In the genomic region with DNA sequence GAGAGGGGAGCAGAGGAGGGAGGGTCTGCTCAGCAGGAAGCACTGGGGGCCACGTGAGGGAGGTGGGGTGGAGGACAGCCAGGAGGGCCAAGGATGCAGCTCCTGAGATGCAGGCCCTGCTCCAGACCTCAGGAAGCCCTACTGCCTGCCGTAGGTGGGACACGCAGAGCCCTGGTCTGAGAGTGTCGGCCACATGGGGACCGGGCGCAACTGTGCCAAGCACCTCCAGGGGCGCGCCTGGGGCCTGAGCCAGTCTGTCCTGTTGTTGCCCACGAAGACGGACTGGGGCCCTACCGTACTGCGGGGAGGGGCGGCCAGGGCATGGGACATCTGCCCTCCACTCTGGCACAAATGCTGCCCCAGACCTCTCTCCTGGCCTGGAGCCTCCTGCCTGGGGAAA, we compare ENCODE assay signal across 18 cellular contexts. TPM values are rescaled to one million over a fixed set of nuclear protein-coding genes. Genes with fewer than 3 reads are reported as not detected.
DNase-seq lines count a peak whose midpoint lies in the region; ATAC-seq, FAIRE-seq and TF ChIP-seq lines count a peak whose summit lies in the region.
"Had no signal": no experiment of that assay in that cellular context is flagged by ENCODE, and none has a peak within 500 bp of the region (broad histone marks: within the 10 kb centered on the region; RNA-seq: fewer than 3 reads in every experiment).

No MANE protein-coding gene starts in this region.

- H4K20me1 ChIP-seq in HepG2 (ENCODE audit: insufficient read depth, low read length) (no peaks in the 10 kb centered on the region), IMR-90 (ENCODE audit: insufficient read depth, low read length) (no peaks in the 10 kb centered on the region), GM12878 (ENCODE audit: control insufficient read depth, insufficient read depth) (no peaks in the 10 kb centered on the region)

- TF ChIP-seq EP300 in HepG2 (IDR thresholded peaks at IDR 0.05; ENCODE audit: low read depth in 2 of 2, low read length in 2 of 2) = no peak
- TF ChIP-seq EP300 in HepG2 (CRISPR knock-in tag; IDR thresholded peaks at IDR 0.05; ENCODE audit: borderline replicate concordance) = no peak
- no peak for TF ChIP-seq EP300 in GM12878 (IDR thresholded peaks at IDR 0.05; ENCODE audit: borderline replicate concordance in 1 of 2, control insufficient read depth in 1 of 2, low read depth in 2 of 2, low read length in 2 of 2)

- TF ChIP-seq POLR2A in HepG2 (IDR thresholded peaks at IDR 0.05; ENCODE audit: insufficient read depth in 1 of 2, low read depth in 2 of 2, low read length in 2 of 2) (no peak), right lobe of liver (IDR thresholded peaks at IDR 0.05) (no peak), IMR-90 (IDR thresholded peaks at IDR 0.05; ENCODE audit: low read depth, low read length) (no peak), GM12878 (IDR thresholded peaks at IDR 0.05; ENCODE audit: low read depth, low read length) (no peak)

- CTCF ChIA-PET in HepG2 (lab: Yijun Ruan, JAX; ENCODE audit: low intra/inter-chr PET ratio, low total read pairs) (no interaction called here), IMR-90 (lab: Yijun Ruan, JAX) (no interaction called here), GM12878 (lab: Yijun Ruan, JAX) (no interaction called here)

- TF ChIP-seq RAD21 in HepG2 (CRISPR knock-in tag; IDR thresholded peaks at IDR 0.05) (no peak), IMR-90 (IDR thresholded peaks at IDR 0.05; ENCODE audit: low read length) (no peak), GM12878 (IDR thresholded peaks at IDR 0.05; ENCODE audit: insufficient read depth, low read depth, low read length) (no peak)

- ATAC-seq in HepG2 = peak; percentile 5; the same call in 1 of the 3 replicates
- ATAC-seq in right lobe of liver = no peak
- ATAC-seq in IMR-90 (ENCODE audit: low read depth) = no peak
- ATAC-seq in GM12878 = peak; percentile 24; the same call in 1 of the 3 replicates
- no peak for ATAC-seq in activated T-helper 17 cell treated with anti-CD3 and anti-CD28 coated beads, Interleukin-2, amount 50 U/mL, for 72 hours (replicated peaks)

- POLR2A ChIA-PET in HepG2 (lab: Yijun Ruan, JAX) (no interaction called here), IMR-90 (lab: Charles Lee; ENCODE audit: unreplicated experiment) (no interaction called here), GM12878 (lab: Charles Lee) (no interaction called here)

- H3K4me3 ChIP-seq in HepG2 (replicated peaks in 1 of 3; ENCODE audit: insufficient read depth in 1 of 3, low read depth in 2 of 3, low read length in 3 of 3) (no peak overlapping the region), right lobe of liver (no peak overlapping the region), IMR-90 (ENCODE audit: insufficient read depth, low read depth, low read length) (no peak overlapping the region), GM12878 (no peak overlapping the region)

- H2BK120ac ChIP-seq in IMR-90 (ENCODE audit: low read depth, low read length) = no peak overlapping the region

- H3K79me2 ChIP-seq in HepG2 (ENCODE audit: insufficient read depth, low read length) (no peaks in the 10 kb centered on the region), GM12878 (ENCODE audit: control insufficient read depth, insufficient read depth, low read length) (no peaks in the 10 kb centered on the region)

- H3K27ac ChIP-seq in HepG2 (ENCODE audit: extremely low read length, insufficient read depth, low read length) = no peak overlapping the region
- no peak overlapping the region for H3K27ac ChIP-seq in right lobe of liver
- H3K27ac ChIP-seq in IMR-90 (ENCODE audit: insufficient read depth, low read length) = no peak overlapping the region
- H3K27ac ChIP-seq in GM12878 (ENCODE audit: control insufficient read depth, insufficient read depth) = no peak overlapping the region

- no peak overlapping the region for H2AK5ac ChIP-seq in IMR-90 (ENCODE audit: low read depth, low read length)

- no peaks in the 10 kb centered on the region for H3K9me1 ChIP-seq in IMR-90 (ENCODE audit: insufficient read depth, low read length)

- TF ChIP-seq CTCF in HepG2 (CRISPR knock-in tag; IDR thresholded peaks at IDR 0.05) (no peak), right lobe of liver (IDR thresholded peaks at IDR 0.05) (no peak), IMR-90 (conservative IDR thresholded peaks at IDR 0.05; ENCODE audit: low read depth, low read length) (no peak), GM12878 (IDR thresholded peaks at IDR 0.05 in 2 of 3, conservative IDR thresholded peaks at IDR 0.05 in 1 of 3; ENCODE audit: control insufficient read depth in 2 of 3, extremely low read depth in 1 of 3, insufficient read depth in 1 of 3, low read depth in 3 of 3, low read length in 3 of 3) (no peak)

- no peaks in the 10 kb centered on the region for H3K9me3 Mint-ChIP-seq in activated T-helper 17 cell treated with anti-CD3 and anti-CD28 coated beads, Interleukin-2, amount 50 U/mL, for 72 hours
- H3K9me3 Mint-ChIP-seq: CD4-positive, alpha-beta memory T cell had no signal

- no peak overlapping the region for H2BK15ac ChIP-seq in IMR-90 (ENCODE audit: low read depth, low read length)

- H4K5ac ChIP-seq in IMR-90 (ENCODE audit: low read depth, low read length) = no peak overlapping the region

- no peaks in the 10 kb centered on the region for H3K27me3 Mint-ChIP-seq in activated T-helper 17 cell treated with anti-CD3 and anti-CD28 coated beads, Interleukin-2, amount 50 U/mL, for 72 hours
- H3K27me3 Mint-ChIP-seq: CD4-positive, alpha-beta memory T cell had no signal

- 10% methylated on average over 2 of the region's 13 CpGs for WGBS in HepG2 (ENCODE audit: low lambda C conversion rate)
- WGBS in right lobe of liver (ENCODE audit: insufficient coverage, low coverage, low lambda C conversion rate, missing lambda C conversion rate) = 94% methylated on average over 5 of the region's 13 CpGs
- WGBS in IMR-90 (ENCODE audit: extremely low coverage in 2 of 2, insufficient read length in 1 of 2), 2 experiments = no CpG with 5 or more reads among the region's 13 CpGs
- 67% methylated on average over 13 of the region's 13 CpGs for WGBS in GM12878 (ENCODE audit: insufficient coverage, insufficient replicate concordance, low lambda C conversion rate, missing lambda C conversion rate)

- no peak overlapping the region for H3K4me3 Mint-ChIP-seq in activated T-helper 17 cell treated with anti-CD3 and anti-CD28 coated beads, Interleukin-2, amount 50 U/mL, for 72 hours
- H3K4me3 Mint-ChIP-seq: CD4-positive, alpha-beta memory T cell had no signal

- H3K23ac ChIP-seq in IMR-90 (ENCODE audit: low read depth, low read length) = no peak overlapping the region

- no peak overlapping the region for H3K27ac Mint-ChIP-seq in activated T-helper 17 cell treated with anti-CD3 and anti-CD28 coated beads, Interleukin-2, amount 50 U/mL, for 72 hours

- RAD21 ChIA-PET in GM12878 (lab: Charles Lee; ENCODE audit: unreplicated experiment) = no interaction called here

- no peak overlapping the region for H3K14ac ChIP-seq in IMR-90 (replicated peaks; ENCODE audit: low read depth, low read length)

- in situ Hi-C loops in HepG2 (cut with HindIII; ENCODE audit: extremely low pct_ligation_motif_present, low pct_unique_long_range_greater_than_20kb) = no loop called here
- in situ Hi-C loops in IMR-90 (cut with MboI; ENCODE audit: low sequenced_read_pairs) = no loop called here
- in situ Hi-C loops in GM12878 (cut with MboI) = no loop called here

- H3K4me2 ChIP-seq in HepG2 (ENCODE audit: low read depth, low read length) = no peak overlapping the region
- H3K4me2 ChIP-seq in IMR-90 (ENCODE audit: low read depth, low read length) = no peak overlapping the region
- no peak overlapping the region for H3K4me2 ChIP-seq in GM12878 (ENCODE audit: control insufficient read depth, insufficient read depth)

- H3K4me1 ChIP-seq in HepG2 (ENCODE audit: insufficient read depth, low read length) = peaks cover 8% of the 10 kb centered on the region; the same call in 1 of the 2 replicates
- no peaks in the 10 kb centered on the region for H3K4me1 ChIP-seq in right lobe of liver
- H3K4me1 ChIP-seq in IMR-90 (ENCODE audit: control insufficient read depth, insufficient read depth, low read length) = no peaks in the 10 kb centered on the region
- H3K4me1 ChIP-seq in GM12878 (ENCODE audit: control insufficient read depth, insufficient read depth, low read length) = no peaks in the 10 kb centered on the region

- FAIRE-seq in HepG2 (lab: Jason Lieb, UNC) (no peak), GM12878 (lab: Jason Lieb, UNC) (no peak)
- FAIRE-seq: G401.6, GM19239, H1 had no signal

- peaks cover 15 to 82% of the 10 kb centered on the region in 2 experiments for H3K27me3 ChIP-seq in HepG2 (ENCODE audit: control insufficient read depth in 1 of 2, insufficient read depth in 2 of 2, low read length in 2 of 2)
- H3K27me3 ChIP-seq in right lobe of liver = no peaks in the 10 kb centered on the region
- peaks cover 40% of the 10 kb centered on the region for H3K27me3 ChIP-seq in IMR-90 (ENCODE audit: control insufficient read depth, insufficient read depth, low read length)
- H3K27me3 ChIP-seq in GM12878 (replicated peaks in 1 of 2; ENCODE audit: control insufficient read depth in 2 of 2, insufficient read depth in 2 of 2, low read length in 1 of 2) = no peaks in the 10 kb centered on the region; a peak in 1 of 4 replicates

- intact Hi-C loops in HepG2 (cut with micrococcal nuclease; ENCODE audit: unreplicated experiment) (no loop called here), right lobe of liver (cut with DNase I) (no loop called here), IMR-90 (cut with micrococcal nuclease) (no loop called here), GM12878 (cut with micrococcal nuclease; ENCODE audit: unreplicated experiment) (no loop called here)

- H3K9ac ChIP-seq in HepG2 (ENCODE audit: insufficient read depth, low read depth, low read length) (no peak overlapping the region), IMR-90 (ENCODE audit: low read depth, low read length) (no peak overlapping the region), GM12878 (ENCODE audit: control insufficient read depth, insufficient read depth, low read length) (no peak overlapping the region)

- H2AK9ac ChIP-seq in IMR-90 (replicated peaks; ENCODE audit: low read depth, low read length, poor library complexity) = peak overlapping the region; percentile 28

- H3K36me3 ChIP-seq in HepG2 (replicated peaks in 1 of 2; ENCODE audit: control insufficient read depth in 1 of 2, insufficient read depth in 2 of 2, low read length in 2 of 2) (no peaks in the 10 kb centered on the region), right lobe of liver (no peaks in the 10 kb centered on the region), IMR-90 (ENCODE audit: control insufficient read depth, insufficient read depth, low read length) (no peaks in the 10 kb centered on the region), GM12878 (ENCODE audit: control insufficient read depth in 2 of 2, insufficient read depth in 2 of 2, low read length in 1 of 2) (no peaks in the 10 kb centered on the region)

- DNase-seq in HepG2 (ENCODE audit: low spot score) (no peak), right lobe of liver (no peak), IMR-90 (no peak), GM12878 (ENCODE audit: low read depth, low spot score) (no peak), GM19240 (ENCODE audit: insufficient read length, low spot score) (no peak)
- DNase-seq: C1 segment of cervical spinal cord; Calu3; CD4-positive, alpha-beta memory T cell; COR-L47; DND-41; H7; HCEC 1CT had no signal

- no peak overlapping the region for H4K91ac ChIP-seq in IMR-90 (ENCODE audit: insufficient read depth, low read depth, low read length)

- SMC1A ChIA-PET in GM12878 (lab: Charles Lee; ENCODE audit: uncharacterized antibody, unreplicated experiment) = no interaction called here

- H2AFZ ChIP-seq in HepG2 (ENCODE audit: low read length) (no peak overlapping the region), IMR-90 (replicated peaks; ENCODE audit: low read length, poor library complexity) (no peak overlapping the region), GM12878 (ENCODE audit: control insufficient read depth, low read depth, low read length) (no peak overlapping the region)

- H3K79me1 ChIP-seq in IMR-90 (ENCODE audit: low read depth in 1 of 2, low read length in 2 of 2) = no peaks in the 10 kb centered on the region

- no peak overlapping the region for H3K4ac ChIP-seq in IMR-90 (ENCODE audit: low read depth, low read length)

- H3K9me3 ChIP-seq in HepG2 (ENCODE audit: low read length) (no peaks in the 10 kb centered on the region), right lobe of liver (no peaks in the 10 kb centered on the region), IMR-90 (ENCODE audit: control insufficient read depth, insufficient read depth, low read length) (no peaks in the 10 kb centered on the region), GM12878 (replicated peaks; ENCODE audit: control insufficient read depth, insufficient read depth, low read length) (no peaks in the 10 kb centered on the region)

- H3K18ac ChIP-seq in IMR-90 (ENCODE audit: low read depth, low read length) = no peak overlapping the region

- BruUV-seq in HepG2 (replicated peaks; lab: Mats Ljungman, UMichigan) = no TSS peak
- no TSS peak for BruUV-seq in IMR-90 (replicated peaks; lab: Mats Ljungman, UMichigan)
- no TSS peak for BruUV-seq in GM12878 (replicated peaks; lab: Mats Ljungman, UMichigan)

- H2BK20ac ChIP-seq in IMR-90 (ENCODE audit: low read depth, low read length) = no peak overlapping the region

- no peak overlapping the region for H2BK5ac ChIP-seq in IMR-90 (ENCODE audit: low read depth, low read length, poor library complexity, severe bottlenecking)

- dilution Hi-C loops in IMR-90 (cut with HindIII; ENCODE audit: low sequenced_read_pairs, unreplicated experiment) = no loop called here

- H4K8ac ChIP-seq in IMR-90 (ENCODE audit: low read depth in 2 of 2, low read length in 2 of 2) = no peak overlapping the region

- H3K4me1 Mint-ChIP-seq in activated T-helper 17 cell treated with anti-CD3 and anti-CD28 coated beads, Interleukin-2, amount 50 U/mL, for 72 hours = no peaks in the 10 kb centered on the region
- H3K4me1 Mint-ChIP-seq: CD4-positive, alpha-beta memory T cell had no signal

- no peaks in the 10 kb centered on the region for H3K36me3 Mint-ChIP-seq in activated T-helper 17 cell treated with anti-CD3 and anti-CD28 coated beads, Interleukin-2, amount 50 U/mL, for 72 hours (ENCODE audit: low read depth)
- H3K36me3 Mint-ChIP-seq: CD4-positive, alpha-beta memory T cell had no signal

- H3K56ac ChIP-seq in IMR-90 (ENCODE audit: extremely low read depth, insufficient read depth, low read length) = no peak overlapping the region

RNA-seq across cellular contexts. Expression of gene YKT6, which starts 31.6 kb away (rescaled TPM):
- total RNA-seq in HepG2 (2016; rRNA removed; fragmentation: Illumina TruSeq; extraction: Trizol) (52.2 and 59.0 TPM in 2 replicates), right lobe of liver (10 to 100 TPM; 15.0 to 23.8 (median 19.2) TPM), IMR-90 (2012; rRNA removed) (98.6 and 120 TPM in 2 replicates), GM12878 (2014; rRNA removed) (72.0 and 78.8 TPM in 2 replicates), GM12878 (2014; rRNA removed; fragmentation: Illumina TruSeq; extraction: Trizol) (48.0 and 48.2 TPM in 2 replicates), GM12878 (2021) (70.1 and 74.6 TPM in 2 replicates)
- 32.5 and 39.5 TPM in 2 replicates for total RNA-seq in HepG2 (2016; cell fraction: cytosol; rRNA removed; fragmentation: Illumina TruSeq; extraction: Trizol; ENCODE audit: low read depth)
- 50.3 and 53.4 TPM in 2 replicates for total RNA-seq in HepG2 (2016; cell fraction: insoluble cytoplasmic fraction; rRNA removed; fragmentation: Illumina TruSeq; extraction: Trizol)
- total RNA-seq in HepG2 (2016; cell fraction: membrane; rRNA removed; fragmentation: Illumina TruSeq; extraction: Trizol) = 72.2 and 82.9 TPM in 2 replicates
- total RNA-seq in HepG2 (2016; cell fraction: nucleus; rRNA removed; fragmentation: Illumina TruSeq; extraction: Trizol) = 29.8 and 32.8 TPM in 2 replicates
- polyA plus RNA-seq in HepG2 (2011; rRNA removed) (60.3 and 65.6 TPM in 2 replicates), IMR-90 (2012; rRNA removed) (110 and 115 TPM in 2 replicates), GM12878 (2011; rRNA removed) (51.2 and 71.2 TPM in 2 replicates), GM12878 (2014; fragmentation: Illumina TruSeq; extraction: Trizol) (65.7 and 69.7 TPM in 2 replicates), GM12878 (2014; fragmentation: Nextera tagmentation; extraction: Ambion mirVana) (1 to 10 TPM; 1.7 to 3.9 TPM), GM12878 (2014; rRNA removed) (95.2 and 103 TPM in 2 replicates), GM12878 (2016; fragmentation: Nextera tagmentation; extraction: Ambion mirVana) (10 to 100 TPM; 68.0 to 75.1 TPM)
- 59.3 and 64.4 TPM in 2 replicates for polyA plus RNA-seq in HepG2 (2011; cell fraction: cytosol; rRNA removed)
- 71.8 and 75.7 TPM in 2 replicates for polyA plus RNA-seq in HepG2 (2011; cell fraction: nucleus; rRNA removed)
- 36.1 and 46.4 TPM in 2 replicates for polyA plus RNA-seq in HepG2 (2012)
- 51.9 and 71.1 TPM in 2 replicates for polyA plus RNA-seq in HepG2 (2016; cell fraction: cytosol; fragmentation: Illumina TruSeq; extraction: Trizol; ENCODE audit: low read depth)
- polyA plus RNA-seq in HepG2 (2016; cell fraction: insoluble cytoplasmic fraction; fragmentation: Illumina TruSeq; extraction: Trizol; ENCODE audit: low read depth) = 67.7 and 77.1 TPM in 2 replicates
- polyA plus RNA-seq in HepG2 (2016; cell fraction: membrane; fragmentation: Illumina TruSeq; extraction: Trizol; ENCODE audit: low read depth) = 72.0 and 86.2 TPM in 2 replicates
- polyA plus RNA-seq in HepG2 (2016; cell fraction: nucleus; fragmentation: Illumina TruSeq; extraction: Trizol; ENCODE audit: insufficient read depth, low read depth) = 65.4 and 71.2 TPM in 2 replicates
- polyA minus RNA-seq in HepG2 (2011; rRNA and poly(A)+ RNA removed; ENCODE audit: low replicate concordance) = 55.8 and 105 TPM in 2 replicates
- 19.1 and 20.7 TPM in 2 replicates for polyA minus RNA-seq in HepG2 (2011; cell fraction: cytosol; rRNA and poly(A)+ RNA removed)
- polyA minus RNA-seq in HepG2 (2011; cell fraction: nucleus; rRNA and poly(A)+ RNA removed) = 38.1 and 44.4 TPM in 2 replicates
- polyA plus RNA-seq in IMR-90 (2012; cell fraction: cytosol; rRNA removed) = 108 and 137 TPM in 2 replicates
- 79.7 and 108 TPM in 2 replicates for polyA plus RNA-seq in IMR-90 (2012; cell fraction: nucleus; rRNA removed; ENCODE audit: low replicate concordance)
- total RNA-seq in GM12878 (2013; cell fraction: nucleolus; rRNA removed) = 18.6 and 19.8 TPM in 2 replicates
- 33.2 TPM for polyA plus RNA-seq in GM12878 (2011; ENCODE audit: low read depth)
- polyA plus RNA-seq in GM12878 (2011; cell fraction: cytosol; rRNA removed) = 76.8 and 103 TPM in 2 replicates
- 83.1 and 91.6 TPM in 2 replicates for polyA plus RNA-seq in GM12878 (2011; cell fraction: nucleus; rRNA removed)
- polyA plus RNA-seq in GM12878 (2012) = 37.6 and 54.2 TPM in 2 replicates
- polyA minus RNA-seq in GM12878 (2011; rRNA and poly(A)+ RNA removed) = 45.9 and 57.8 TPM in 2 replicates
- polyA minus RNA-seq in GM12878 (2011; cell fraction: cytosol; rRNA and poly(A)+ RNA removed) = 13.1 and 24.2 TPM in 2 replicates
- polyA minus RNA-seq in GM12878 (2011; cell fraction: nucleus; rRNA and poly(A)+ RNA removed) = 25.1 and 40.4 TPM in 2 replicates
- total RNA-seq in activated T-helper 17 cell treated with anti-CD3 and anti-CD28 coated beads, Interleukin-2, amount 50 U/mL, for 72 hours = 10 to 100 TPM; 34.4 to 66.8 TPM

RNA-seq across cellular contexts. Expression of gene GCK, which starts 43.2 kb away (rescaled TPM):
- not detected in 2 replicates for total RNA-seq in HepG2 (2016; rRNA removed; fragmentation: Illumina TruSeq; extraction: Trizol)
- total RNA-seq in HepG2 (2016; cell fraction: cytosol; rRNA removed; fragmentation: Illumina TruSeq; extraction: Trizol; ENCODE audit: low read depth) = not detected in 2 replicates
- not detected in 2 replicates for total RNA-seq in HepG2 (2016; cell fraction: insoluble cytoplasmic fraction; rRNA removed; fragmentation: Illumina TruSeq; extraction: Trizol)
- not detected in 2 replicates for total RNA-seq in HepG2 (2016; cell fraction: membrane; rRNA removed; fragmentation: Illumina TruSeq; extraction: Trizol)
- not detected in 2 replicates for total RNA-seq in HepG2 (2016; cell fraction: nucleus; rRNA removed; fragmentation: Illumina TruSeq; extraction: Trizol)
- polyA plus RNA-seq in HepG2 (2011; rRNA removed) = not detected in 2 replicates
- not detected in 2 replicates for polyA plus RNA-seq in HepG2 (2011; cell fraction: cytosol; rRNA removed)
- not detected in 2 replicates for polyA plus RNA-seq in HepG2 (2011; cell fraction: nucleus; rRNA removed)
- 0.55 TPM in 1 of 2 replicates, not detected in the other for polyA plus RNA-seq in HepG2 (2012)
- polyA plus RNA-seq in HepG2 (2016; cell fraction: cytosol; fragmentation: Illumina TruSeq; extraction: Trizol; ENCODE audit: low read depth) = not detected in 2 replicates
- polyA plus RNA-seq in HepG2 (2016; cell fraction: insoluble cytoplasmic fraction; fragmentation: Illumina TruSeq; extraction: Trizol; ENCODE audit: low read depth) = not detected in 2 replicates
- polyA plus RNA-seq in HepG2 (2016; cell fraction: membrane; fragmentation: Illumina TruSeq; extraction: Trizol; ENCODE audit: low read depth) = not detected in 2 replicates
- not detected in 2 replicates for polyA plus RNA-seq in HepG2 (2016; cell fraction: nucleus; fragmentation: Illumina TruSeq; extraction: Trizol; ENCODE audit: insufficient read depth, low read depth)
- not detected in 2 replicates for polyA minus RNA-seq in HepG2 (2011; rRNA and poly(A)+ RNA removed; ENCODE audit: low replicate concordance)
- not detected in 2 replicates for polyA minus RNA-seq in HepG2 (2011; cell fraction: cytosol; rRNA and poly(A)+ RNA removed)
- not detected in 2 replicates for polyA minus RNA-seq in HepG2 (2011; cell fraction: nucleus; rRNA and poly(A)+ RNA removed)
- 1 to 10 TPM in 4 of 6 experiments, under 1 TPM in 2; 0.50 to 5.9 (median 2.0) TPM for total RNA-seq in right lobe of liver
- 0.18 and 0.28 TPM in 2 replicates for total RNA-seq in IMR-90 (2012; rRNA removed)
- polyA plus RNA-seq in IMR-90 (2012; rRNA removed) = 0.07 and 0.14 TPM in 2 replicates
- 0.36 and 0.54 TPM in 2 replicates for polyA plus RNA-seq in IMR-90 (2012; cell fraction: cytosol; rRNA removed)
- 0.05 and 0.21 TPM in 2 replicates for polyA plus RNA-seq in IMR-90 (2012; cell fraction: nucleus; rRNA removed; ENCODE audit: low replicate concordance)
- not detected in 2 replicates for total RNA-seq in GM12878 (2013; cell fraction: nucleolus; rRNA removed)
- not detected in 2 replicates for total RNA-seq in GM12878 (2014; rRNA removed)
- not detected in 2 replicates for total RNA-seq in GM12878 (2014; rRNA removed; fragmentation: Illumina TruSeq; extraction: Trizol)
- total RNA-seq in GM12878 (2021) = 0.24 TPM in 1 of 2 replicates, not detected in the other
- polyA plus RNA-seq in GM12878 (2011; ENCODE audit: low read depth) = not detected
- polyA plus RNA-seq in GM12878 (2011; rRNA removed) = not detected in 2 replicates
- not detected in 2 replicates for polyA plus RNA-seq in GM12878 (2011; cell fraction: cytosol; rRNA removed)
- not detected in 2 replicates for polyA plus RNA-seq in GM12878 (2011; cell fraction: nucleus; rRNA removed)
- 0.20 TPM in 1 of 2 replicates, not detected in the other for polyA plus RNA-seq in GM12878 (2012)
- not detected in 2 replicates for polyA plus RNA-seq in GM12878 (2014; fragmentation: Illumina TruSeq; extraction: Trizol)
- under 1 TPM in 1 of 2 experiments, not detected in 1; 0.16 TPM for polyA plus RNA-seq in GM12878 (2014; fragmentation: Nextera tagmentation; extraction: Ambion mirVana)
- polyA plus RNA-seq in GM12878 (2014; rRNA removed) = not detected in 2 replicates
- under 1 TPM in 1 of 2 experiments, not detected in 1; 0.06 TPM for polyA plus RNA-seq in GM12878 (2016; fragmentation: Nextera tagmentation; extraction: Ambion mirVana)
- polyA minus RNA-seq in GM12878 (2011; rRNA and poly(A)+ RNA removed) = not detected in 2 replicates
- polyA minus RNA-seq in GM12878 (2011; cell fraction: cytosol; rRNA and poly(A)+ RNA removed) = not detected in 2 replicates
- polyA minus RNA-seq in GM12878 (2011; cell fraction: nucleus; rRNA and poly(A)+ RNA removed) = not detected in 2 replicates
- total RNA-seq in activated T-helper 17 cell treated with anti-CD3 and anti-CD28 coated beads, Interleukin-2, amount 50 U/mL, for 72 hours = 1 to 10 TPM in 1 of 2 donors, under 1 TPM in 1; 0.58 to 1.2 TPM
- total RNA-seq: A172, A673, Calu3 had no signal

Comparison
In these comparisons a context has a peak if more than half of its experiments do, and no peak if none do; other contexts are left out.
1. ATAC-seq: peak in HepG2 (single experiment) and GM12878 (single experiment); none in right lobe of liver (0 of 4), IMR-90 (single experiment) and activated T-helper 17 cell treated with anti-CD3 and anti-CD28 coated beads, Interleukin-2, amount 50 U/mL, for 72 hours (single experiment).